Comparison of ENCODE assay signal across 25 cellular contexts in genomic region chr12:10998204-10998603, GRCh38.
"Had no signal": no experiment of that assay in that cellular context is flagged by ENCODE, and none has a peak within 500 bp of the region (broad histone marks: within the 10 kb centered on the region; RNA-seq: fewer than 3 reads in every experiment).

TSS of gene TAS2R20 (minus strand) at chr12:10998304. CDS start at chr12:10997875, 429 bp downstream.

- DNase-seq: colonic mucosa; cortex of kidney; dermis blood vessel endothelial cell; dorsolateral prefrontal cortex; effector CD4-positive, alpha-beta T cell; effector CD8-positive, alpha-beta T cell; effector memory CD4-positive, alpha-beta T cell; effector memory CD8-positive, alpha-beta T cell; erythroblast; esophagus squamous epithelium; foreskin fibroblast; foreskin keratinocyte; foreskin melanocyte; gastrocnemius medialis; glutamatergic neuron; head of caudate nucleus; heart left ventricle; heart right ventricle had no signal

- H3K4me1 ChIP-seq: colonic mucosa, esophagus muscularis mucosa, esophagus squamous epithelium, foreskin keratinocyte, gastrocnemius medialis, gastroesophageal sphincter, heart right ventricle had no signal

- H3K27ac ChIP-seq: colonic mucosa, coronary artery, dorsolateral prefrontal cortex, epithelial cell of prostate, esophagus muscularis mucosa, esophagus squamous epithelium, foreskin keratinocyte, gastrocnemius medialis, gastroesophageal sphincter, heart left ventricle, heart right ventricle, hepatocyte had no signal

- H3K79me2 ChIP-seq: hepatocyte had no signal

- H3K4me3 Mint-ChIP-seq: dendritic cell treated with granulocyte-macrophage colony-stimulating factor and Interleukin-4, amounts not matched to agents 40 ng/mL and 50 ng/mL, for 4 days; effector memory CD8-positive, alpha-beta T cell had no signal

- H3K27ac Mint-ChIP-seq: dendritic cell treated with granulocyte-macrophage colony-stimulating factor and Interleukin-4, amounts not matched to agents 40 ng/mL and 50 ng/mL, for 4 days; effector memory CD8-positive, alpha-beta T cell had no signal

- H3K27me3 ChIP-seq: colonic mucosa, dorsolateral prefrontal cortex, esophagus muscularis mucosa, esophagus squamous epithelium, foreskin keratinocyte, gastrocnemius medialis, gastroesophageal sphincter, heart left ventricle, heart right ventricle, hepatocyte had no signal

- H3K4me3 ChIP-seq: colonic mucosa, coronary artery, dorsolateral prefrontal cortex, esophagus muscularis mucosa, esophagus squamous epithelium, gastrocnemius medialis, gastroesophageal sphincter, heart left ventricle, heart right ventricle, hepatocyte had no signal

- ATAC-seq: effector memory CD8-positive, alpha-beta T cell; esophagus mucosa; foreskin keratinocyte; gastrocnemius medialis; gastroesophageal sphincter; heart left ventricle; heart right ventricle had no signal

- H3K9me3 ChIP-seq: colonic mucosa, esophagus muscularis mucosa, esophagus squamous epithelium, gastrocnemius medialis, gastroesophageal sphincter had no signal

- H2AFZ ChIP-seq: hepatocyte had no signal

- H3K9me3 Mint-ChIP-seq: dendritic cell treated with granulocyte-macrophage colony-stimulating factor and Interleukin-4, amounts not matched to agents 40 ng/mL and 50 ng/mL, for 4 days; effector memory CD8-positive, alpha-beta T cell had no signal

- H3K27me3 Mint-ChIP-seq: dendritic cell treated with granulocyte-macrophage colony-stimulating factor and Interleukin-4, amounts not matched to agents 40 ng/mL and 50 ng/mL, for 4 days; effector memory CD8-positive, alpha-beta T cell had no signal

- H3K4me2 ChIP-seq: hepatocyte had no signal

- H3K36me3 ChIP-seq: colonic mucosa had no signal
